ENCODE assay signal across 9 cellular contexts in the genomic region with DNA sequence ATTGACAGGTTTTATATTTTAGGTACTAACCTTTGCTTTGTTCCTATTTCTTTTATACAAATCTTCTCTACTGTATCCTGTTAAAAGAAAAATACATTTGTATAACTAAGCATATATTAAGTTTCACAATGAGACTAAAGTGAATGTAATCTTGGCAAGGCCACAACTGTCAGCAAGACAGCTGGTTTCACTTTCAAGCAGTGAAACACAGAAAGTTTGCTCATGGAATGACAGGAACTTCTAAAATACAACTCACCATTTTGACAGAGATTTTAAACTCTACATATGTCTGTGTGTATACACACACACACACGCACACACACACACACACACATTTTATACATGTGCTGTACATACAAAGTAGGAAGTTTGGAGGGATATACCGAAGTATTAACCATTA. TPM values are rescaled to one million over a fixed set of nuclear protein-coding genes. Genes with fewer than 3 reads are reported as not detected.
DNase-seq lines count a peak whose midpoint lies in the region; ATAC-seq and TF ChIP-seq lines count a peak whose summit lies in the region.
"Had no signal": no experiment of that assay in that cellular context is flagged by ENCODE, and none has a peak within 500 bp of the region (broad histone marks: within the 10 kb centered on the region; RNA-seq: fewer than 3 reads in every experiment).

No MANE protein-coding gene starts in this region.

- H3K9me2 ChIP-seq in MM.1S (replicated peaks; ENCODE audit: insufficient read depth, low read length) = no peaks in the 10 kb centered on the region

- H3K4me3 ChIP-seq in CD4-positive, CD25-positive, alpha-beta regulatory T cell (ENCODE audit: low read depth, low read length) = no peak overlapping the region
- H3K4me3 ChIP-seq in MM.1S (ENCODE audit: low read length) = no peak overlapping the region
- H3K4me3 ChIP-seq: transverse colon had no signal

- no peaks in the 10 kb centered on the region for H3K27me3 ChIP-seq in CD4-positive, CD25-positive, alpha-beta regulatory T cell (ENCODE audit: control insufficient read depth, insufficient read depth, low read length)
- no peaks in the 10 kb centered on the region for H3K27me3 ChIP-seq in MM.1S (replicated peaks; ENCODE audit: insufficient read depth, low read length)
- H3K27me3 ChIP-seq: transverse colon had no signal

- H3K27ac ChIP-seq in CD4-positive, CD25-positive, alpha-beta regulatory T cell (ENCODE audit: insufficient read depth, low read length, poor library complexity, severe bottlenecking) = no peak overlapping the region
- H3K27ac ChIP-seq in MM.1S (ENCODE audit: low read length) = no peak overlapping the region
- H3K27ac ChIP-seq: transverse colon had no signal

- no peak overlapping the region for H3K4me3 Mint-ChIP-seq in CD4-positive, CD25-positive, alpha-beta regulatory T cell

- peaks cover 67% of the 10 kb centered on the region for H3K36me3 ChIP-seq in CD4-positive, CD25-positive, alpha-beta regulatory T cell (ENCODE audit: control insufficient read depth, insufficient read depth, low read length)
- no peaks in the 10 kb centered on the region for H3K36me3 ChIP-seq in MM.1S (replicated peaks; ENCODE audit: insufficient read depth, low read length)

- H3K27me3 Mint-ChIP-seq in CD4-positive, CD25-positive, alpha-beta regulatory T cell = no peaks in the 10 kb centered on the region

- no peaks in the 10 kb centered on the region for H4K20me1 ChIP-seq in MM.1S (ENCODE audit: insufficient read depth, low read length)

- H3K4me2 ChIP-seq in MM.1S (ENCODE audit: low read depth, low read length) = no peak overlapping the region

- ATAC-seq in CD4-positive, CD25-positive, alpha-beta regulatory T cell (ENCODE audit: low read depth in 2 of 2) = no peak
- ATAC-seq in GM18873 (IDR thresholded peaks at IDR 0.05; ENCODE audit: low FRiP score, unreplicated experiment) (peak; percentile 44), GM18520 (IDR thresholded peaks at IDR 0.05; ENCODE audit: unreplicated experiment) (no peak), GM19324 (IDR thresholded peaks at IDR 0.05; ENCODE audit: low FRiP score, unreplicated experiment) (no peak)

- peak overlapping the region in 2 of 3 donors; percentile 82 to 88 for H3K27ac Mint-ChIP-seq in CD4-positive, CD25-positive, alpha-beta regulatory T cell

- peaks cover 44% of the 10 kb centered on the region for H3K36me3 Mint-ChIP-seq in CD4-positive, CD25-positive, alpha-beta regulatory T cell

- peak in 1 of 3 donors; percentile 60 for DNase-seq in CD4-positive, CD25-positive, alpha-beta regulatory T cell
- DNase-seq in MM.1S = peak; percentile 62
- peak; percentile 90 for DNase-seq in fibroblast of peridontal ligament (ENCODE audit: extremely low read depth)
- no peak for DNase-seq in NK-92 treated with Interleukin-12 subunit alpha and Interleukin-12 subunit beta, amount 100 ng/mL, for 24 hours (lab: John Stamatoyannopoulos, UW)
- no peak for DNase-seq in inferior parietal cortex (ENCODE audit: extremely low spot score)
- DNase-seq: transverse colon had no signal

- no peaks in the 10 kb centered on the region for H3K4me1 ChIP-seq in CD4-positive, CD25-positive, alpha-beta regulatory T cell (ENCODE audit: control insufficient read depth, insufficient read depth, low read length, poor library complexity, severe bottlenecking)
- H3K4me1 ChIP-seq in MM.1S (ENCODE audit: low read length) = no peaks in the 10 kb centered on the region
- H3K4me1 ChIP-seq: transverse colon had no signal

- H2AFZ ChIP-seq in MM.1S (ENCODE audit: low read length) = no peak overlapping the region

- H3F3A ChIP-seq in MM.1S (ENCODE audit: insufficient read depth, low read length) = no peaks in the 10 kb centered on the region; the same call in 1 of the 2 replicates

- no peaks in the 10 kb centered on the region for H3K9me3 ChIP-seq in CD4-positive, CD25-positive, alpha-beta regulatory T cell (ENCODE audit: control insufficient read depth in 2 of 2, low read length in 2 of 2)
- no peaks in the 10 kb centered on the region for H3K9me3 ChIP-seq in MM.1S (replicated peaks; ENCODE audit: insufficient read depth, low read length)
- H3K9me3 ChIP-seq: transverse colon had no signal

- no peak for TF ChIP-seq CTCF in MM.1S (IDR thresholded peaks at IDR 0.05; ENCODE audit: low read length)

- H3K79me2 ChIP-seq in MM.1S (ENCODE audit: low read length) = no peaks in the 10 kb centered on the region

- H3K9me3 Mint-ChIP-seq in CD4-positive, CD25-positive, alpha-beta regulatory T cell = no peaks in the 10 kb centered on the region

- H3K9ac ChIP-seq in MM.1S (ENCODE audit: low read length) = no peak overlapping the region

- H3K4me1 Mint-ChIP-seq in CD4-positive, CD25-positive, alpha-beta regulatory T cell = peaks cover 21 to 32% (median 25%) of the 10 kb centered on the region in 4 donors

RNA-seq across cellular contexts. Expression of gene PARP4, which starts 53.3 kb away (rescaled TPM):
- 63.7 TPM for total RNA-seq in CD4-positive, CD25-positive, alpha-beta regulatory T cell
- 10 to 100 TPM; 61.4 to 71.8 (median 67.0) TPM for polyA plus RNA-seq in CD4-positive, CD25-positive, alpha-beta regulatory T cell

Comparison
In these comparisons a context has a peak if more than half of its experiments do, and no peak if none do; other contexts are left out.
1. DNase-seq: peak in MM.1S (single experiment) and fibroblast of peridontal ligament (single experiment); none in NK-92 treated with Interleukin-12 subunit alpha and Interleukin-12 subunit beta, amount 100 ng/mL, for 24 hours (single experiment) and inferior parietal cortex (single experiment).